ENCODE assay signal across 8 cellular contexts in the genomic region with DNA sequence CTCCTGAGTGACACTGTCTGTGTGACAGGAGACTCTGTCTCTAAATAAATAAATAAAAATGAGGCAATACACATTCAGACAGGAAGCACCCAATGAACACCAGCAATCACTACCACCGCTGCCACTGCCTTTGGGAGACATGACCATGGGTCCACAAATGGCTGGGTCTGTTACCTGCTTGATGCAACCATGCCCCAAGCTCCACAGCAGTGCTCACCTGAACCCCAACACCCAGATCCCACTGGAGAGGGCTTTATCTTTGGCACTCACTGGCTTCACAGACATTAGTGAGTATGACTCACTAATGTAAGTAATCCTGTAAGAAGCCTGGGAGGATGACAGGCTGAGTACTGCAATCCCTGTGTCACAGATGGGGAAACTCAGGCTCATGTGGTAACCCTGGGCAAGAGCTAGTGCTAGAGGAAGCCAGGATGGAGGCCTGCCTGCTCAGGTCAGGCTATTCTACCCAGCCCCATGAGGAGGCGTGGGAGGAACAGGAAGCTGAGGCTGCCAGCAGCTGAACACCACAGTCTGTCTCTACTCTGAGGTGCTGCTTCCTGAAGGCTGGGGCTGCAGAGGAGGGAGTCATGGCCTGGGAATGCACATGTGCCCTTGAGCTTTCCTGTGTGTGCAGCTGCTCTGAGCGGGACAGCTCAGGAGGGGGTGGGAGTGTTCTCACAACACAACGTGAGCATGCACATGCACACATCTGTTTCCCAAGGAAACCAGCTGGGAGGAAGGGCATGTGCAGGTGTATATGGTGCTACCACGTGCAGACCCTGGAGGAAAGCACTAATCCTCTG. TPM values are rescaled to one million over a fixed set of nuclear protein-coding genes. Genes with fewer than 3 reads are reported as not detected.
DNase-seq lines count a peak whose midpoint lies in the region; ATAC-seq, FAIRE-seq and TF ChIP-seq lines count a peak whose summit lies in the region.

No MANE protein-coding gene starts in this region.

- H3K4me2 ChIP-seq in A549 (peak overlapping the region; percentile 55), trophoblast cell (ENCODE audit: low read length) (no peak overlapping the region)

- H3K9me3 ChIP-seq in A549: no peaks in the 10 kb centered on the region
- H3K9me3 ChIP-seq in trophoblast cell (ENCODE audit: insufficient read depth, low read depth, low read length): no peaks in the 10 kb centered on the region
- H3K9me3 ChIP-seq in transverse colon: no peaks in the 10 kb centered on the region

- no peak overlapping the region for H2BK5ac ChIP-seq in trophoblast cell (ENCODE audit: low read depth, low read length, poor library complexity)

- peaks cover 30% of the 10 kb centered on the region for H3K4me1 ChIP-seq in A549
- H3K4me1 ChIP-seq in foreskin keratinocyte: peaks cover 12% of the 10 kb centered on the region
- H3K4me1 ChIP-seq in trophoblast cell (ENCODE audit: control insufficient read depth in 1 of 2, insufficient read depth in 2 of 2, low read length in 2 of 2): peaks cover 6 to 7% of the 10 kb centered on the region in 2 experiments
- H3K4me1 ChIP-seq in transverse colon: peaks cover 23 to 57% (median 33%) of the 10 kb centered on the region in 4 donors

- H2BK12ac ChIP-seq in trophoblast cell (ENCODE audit: low read length): no peak overlapping the region

- H2BK120ac ChIP-seq in trophoblast cell (ENCODE audit: insufficient read depth, low read length, poor library complexity): no peak overlapping the region

- POLR2A ChIA-PET in A549 (lab: Yijun Ruan, JAX): interaction anchor here (0.5 to 2.5 kb wide), 4 partner anchors 39 to 123 kb away, joined by 3 to 23 read pairs (median 4); a partner anchor contains a TSS
- POLR2A ChIA-PET in RWPE1 (lab: Yijun Ruan, JAX; ENCODE audit: low non-redundant PET): interaction anchor here (0.6 to 1.4 kb wide), 4 partner anchors 40 to 99 kb away, joined by 3 to 13 read pairs (median 3); a partner anchor contains a TSS

- H3K14ac ChIP-seq in trophoblast cell (ENCODE audit: low read length): no peak overlapping the region

- H3K36me3 ChIP-seq in trophoblast cell (ENCODE audit: control insufficient read depth in 1 of 2, insufficient read depth in 2 of 2, low read length in 2 of 2): peaks cover 34 to 40% of the 10 kb centered on the region in 2 experiments
- peaks cover 0 to 8% (median 0%) of the 10 kb centered on the region in 4 donors for H3K36me3 ChIP-seq in transverse colon

- H4K12ac ChIP-seq in trophoblast cell (ENCODE audit: low read depth, low read length): no peak overlapping the region

- H3K79me1 ChIP-seq in trophoblast cell (ENCODE audit: low read length): no peaks in the 10 kb centered on the region

- H4K8ac ChIP-seq in trophoblast cell (ENCODE audit: low read depth, low read length): peak overlapping the region; percentile 32

- in situ Hi-C loops in transverse colon (cut with MboI; ENCODE audit: low pct_ligation_motif_present in 1 of 4, low pct_unique_long_range_greater_than_20kb in 1 of 4, low sequenced_read_pairs in 3 of 4): loop anchor here in 2 of 4 donors (5.0 to 25.0 kb wide), 2 partner anchors 170 to 175 kb away; no protein-coding TSS in a partner anchor

- no peak overlapping the region for H3K4ac ChIP-seq in trophoblast cell (ENCODE audit: low read depth, low read length)

- H3K27me3 ChIP-seq in foreskin keratinocyte (no peaks in the 10 kb centered on the region), trophoblast cell (ENCODE audit: insufficient read depth, low read length) (no peaks in the 10 kb centered on the region), transverse colon (no peaks in the 10 kb centered on the region)

- peak; percentile 46 to 48; a peak in 3 of 5 replicates for TF ChIP-seq RAD21 in A549 (conservative IDR thresholded peaks at IDR 0.05 in 1 of 2, IDR thresholded peaks at IDR 0.05 in 1 of 2)

- TF ChIP-seq POLR2A in A549 (IDR thresholded peaks at IDR 0.05; ENCODE audit: low read length): no peak
- no peak for TF ChIP-seq POLR2A in transverse colon (IDR thresholded peaks at IDR 0.05)

- CTCF ChIA-PET in A549 (lab: Yijun Ruan, JAX): interaction anchor here (0.5 to 5.2 kb wide), 19 partner anchors 9 to 276 kb away, joined by 3 to 32 read pairs (median 5); a partner anchor contains a TSS
- CTCF ChIA-PET in RWPE1 (lab: Yijun Ruan, JAX): interaction anchor here (0.6 to 1.9 kb wide), 13 partner anchors 9 to 187 kb away, joined by 3 to 7 read pairs (median 3); no protein-coding TSS in a partner anchor

- DNase-seq in A549 (ENCODE audit: low read depth in 1 of 2, low spot score in 1 of 2) (peak; percentile 65 to 81), RWPE1 (ENCODE audit: low spot score) (peak; percentile 97), foreskin keratinocyte (peak; percentile 100), trophoblast cell (peak; percentile 96 to 98), transverse colon (peak; percentile 80)
- DNase-seq in activated effector memory CD4-positive, alpha-beta T cell treated with Interleukin-2 at 50 U/mL for 16 hours: peak; percentile 56

- TF ChIP-seq CTCF in A549 (IDR thresholded peaks at IDR 0.05) (no peak), RWPE1 (conservative IDR thresholded peaks at IDR 0.05; ENCODE audit: low read depth) (no peak; the same call in 1 of the 2 replicates), foreskin keratinocyte (conservative IDR thresholded peaks at IDR 0.05) (peak; percentile 88), transverse colon (IDR thresholded peaks at IDR 0.05) (peak in 4 of 5 experiments; percentile 23 to 67 (median 44))

- H3K27ac ChIP-seq in A549: peak overlapping the region; percentile 67 to 83
- H3K27ac ChIP-seq in RWPE1: peak overlapping the region; percentile 93
- no peak overlapping the region for H3K27ac ChIP-seq in foreskin keratinocyte
- H3K27ac ChIP-seq in trophoblast cell (ENCODE audit: low read depth, low read length): peak overlapping the region; percentile 62
- peak overlapping the region; percentile 43 to 69 (median 66) for H3K27ac ChIP-seq in transverse colon

- peak overlapping the region; percentile 32 for H2AK5ac ChIP-seq in trophoblast cell (ENCODE audit: low read length)

- no peak overlapping the region for H2AFZ ChIP-seq in trophoblast cell (ENCODE audit: insufficient read depth, low read length, poor library complexity)

- H3K18ac ChIP-seq in trophoblast cell (ENCODE audit: low read length): no peak overlapping the region

- 23% methylated on average over 4 of the region's 5 CpGs for WGBS in A549 (ENCODE audit: missing lambda C conversion rate)
- whole genome bisulfite sequencing in trophoblast cell (ENCODE audit: extremely low coverage, insufficient coverage, insufficient read length): no CpG with 5 or more reads among the region's 5 CpGs
- 32% methylated on average over 5 of the region's 5 CpGs; no CpG with 5 or more reads in 1 of the 2 donors for WGBS in transverse colon (ENCODE audit: low coverage in 1 of 2), 2 donors

- no peak overlapping the region for H3K23ac ChIP-seq in trophoblast cell (ENCODE audit: low read length)

- H3K79me2 ChIP-seq in trophoblast cell (ENCODE audit: control insufficient read depth, insufficient read depth, low read length, poor library complexity): no peaks in the 10 kb centered on the region

- intact Hi-C loops in transverse colon (cut with DNase I; ENCODE audit: low total_unique reads): no loop called here

- H4K91ac ChIP-seq in trophoblast cell (ENCODE audit: low read depth, low read length): no peak overlapping the region

- H3K9ac ChIP-seq in trophoblast cell (ENCODE audit: low read length): no peak overlapping the region

- TF ChIP-seq EP300 in A549 (IDR thresholded peaks at IDR 0.05) (no peak), transverse colon (IDR thresholded peaks at IDR 0.05; ENCODE audit: low read depth) (no peak)

- FAIRE-seq in A549 (lab: Jason Lieb, UNC): peak; percentile 56

- H3K4me3 ChIP-seq in A549 (no peak overlapping the region), trophoblast cell (ENCODE audit: low read depth, low read length) (no peak overlapping the region), transverse colon (no peak overlapping the region)

- ATAC-seq in A549 (peak; percentile 94 to 96), GM18498 (IDR thresholded peaks at IDR 0.05; ENCODE audit: unreplicated experiment) (peak; percentile 85), HG03139 (IDR thresholded peaks at IDR 0.05; ENCODE audit: unreplicated experiment) (peak; percentile 80), foreskin keratinocyte (peak; percentile 92)

TF ChIP-seq in A549, 52 proteins besides CTCF, POLR2A, EP300 and RAD21 (continues in another document):
- TF ChIP-seq NPAS2 (CRISPR knock-in tag; IDR thresholded peaks at IDR 0.05; ENCODE audit: borderline replicate concordance): no peak
- TF ChIP-seq, protein P1, sequence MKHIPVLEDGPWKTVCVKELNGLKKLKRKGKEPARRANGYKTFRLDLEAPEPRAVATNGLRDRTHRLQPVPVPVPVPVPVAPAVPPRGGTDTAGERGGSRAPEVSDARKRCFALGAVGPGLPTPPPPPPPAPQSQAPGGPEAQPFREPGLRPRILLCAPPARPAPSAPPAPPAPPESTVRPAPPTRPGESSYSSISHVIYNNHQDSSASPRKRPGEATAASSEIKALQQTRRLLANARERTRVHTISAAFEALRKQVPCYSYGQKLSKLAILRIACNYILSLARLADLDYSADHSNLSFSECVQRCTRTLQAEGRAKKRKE (CRISPR knock-in tag; IDR thresholded peaks at IDR 0.05; ENCODE audit: low read depth): no peak
- TF ChIP-seq FOSL2 (IDR thresholded peaks at IDR 0.05): no peak
- peak; percentile 56 for TF ChIP-seq FOSL2 (CRISPR knock-in tag; IDR thresholded peaks at IDR 0.05)
- TF ChIP-seq, protein P2, sequence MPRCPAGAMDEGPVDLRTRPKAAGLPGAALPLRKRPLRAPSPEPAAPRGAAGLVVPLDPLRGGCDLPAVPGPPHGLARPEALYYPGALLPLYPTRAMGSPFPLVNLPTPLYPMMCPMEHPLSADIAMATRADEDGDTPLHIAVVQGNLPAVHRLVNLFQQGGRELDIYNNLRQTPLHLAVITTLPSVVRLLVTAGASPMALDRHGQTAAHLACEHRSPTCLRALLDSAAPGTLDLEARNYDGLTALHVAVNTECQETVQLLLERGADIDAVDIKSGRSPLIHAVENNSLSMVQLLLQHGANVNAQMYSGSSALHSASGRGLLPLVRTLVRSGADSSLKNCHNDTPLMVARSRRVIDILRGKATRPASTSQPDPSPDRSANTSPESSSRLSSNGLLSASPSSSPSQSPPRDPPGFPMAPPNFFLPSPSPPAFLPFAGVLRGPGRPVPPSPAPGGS (IDR thresholded peaks at IDR 0.05): no peak
- no peak for TF ChIP-seq TFCP2L1 (CRISPR knock-in tag; IDR thresholded peaks at IDR 0.05)
- TF ChIP-seq JUNB (IDR thresholded peaks at IDR 0.05): peak; percentile 15; the same call in 1 of the 2 replicates

RNA-seq across cellular contexts. Expression of a gene that starts 43.0 kb away (rescaled TPM):
- polyA plus RNA-seq in A549 (2011; rRNA removed): 8.0 and 11.1 TPM in 2 replicates
- polyA plus RNA-seq in A549 (2012; cell fraction: cytosol; rRNA removed): 5.4 and 7.5 TPM in 2 replicates
- 15.2 and 16.5 TPM in 2 replicates for polyA plus RNA-seq in A549 (2012; cell fraction: nucleus; rRNA removed)
- 7.3 to 7.5 TPM (median 7.4 TPM) in 3 replicates for polyA plus RNA-seq in A549 (2017; fragmentation: RNase III; extraction: RNeasy Plus Mini Kit Qiagen cat#74134 plus additional on column Dnase treatment)
- polyA minus RNA-seq in A549 (2011; rRNA and poly(A)+ RNA removed): 7.4 and 15.8 TPM in 2 replicates
- 25.0 and 29.8 TPM in 2 replicates for total RNA-seq in foreskin keratinocyte
- polyA plus RNA-seq in foreskin keratinocyte: 40.2 and 44.5 TPM in 2 replicates
- 114 and 122 TPM in 2 replicates for polyA plus RNA-seq in trophoblast cell (2013)
- total RNA-seq in transverse colon: 100 to 1,000 TPM in 2 of 4 donors, 10 to 100 TPM in 2; 17.9 to 140 (median 101) TPM

Comparison
In these comparisons a context has a peak if more than half of its experiments do, and no peak if none do; other contexts are left out.
1. CTCF ChIP-seq: peak in foreskin keratinocyte (single experiment) and transverse colon (4 of 5); none in A549 (single experiment) and RWPE1 (single experiment).
2. Peak in every context shown above with its lines, with median percentiles within 50 percentile points of each other: ATAC-seq and DNase-seq.